Comparison of ENCODE assay signal across 9 cellular contexts in genomic region chr19:15836345-15836594, GRCh38. TPM values are rescaled to one million over a fixed set of nuclear protein-coding genes. Genes with fewer than 3 reads are reported as not detected.
DNase-seq lines count a peak whose midpoint lies in the region; ATAC-seq, FAIRE-seq and TF ChIP-seq lines count a peak whose summit lies in the region.
"Had no signal": no experiment of that assay in that cellular context is flagged by ENCODE, and none has a peak within 500 bp of the region (broad histone marks: within the 10 kb centered on the region; RNA-seq: fewer than 3 reads in every experiment).

No MANE protein-coding gene starts in this region.

- H3K27ac ChIP-seq in HUES6 (ENCODE audit: low read depth, low read length) = peak overlapping the region; percentile 98
- peak overlapping the region; percentile 99 for H3K27ac ChIP-seq in K562 (ENCODE audit: extremely low read depth, low read depth, low read length)

- H3K9me3 ChIP-seq in HUES6 (ENCODE audit: control insufficient read depth, insufficient read depth, low read depth, low read length) (no peaks in the 10 kb centered on the region; the same call in 1 of the 2 replicates), K562 (replicated peaks; ENCODE audit: control insufficient read depth, insufficient read depth, low read depth, low read length) (no peaks in the 10 kb centered on the region)

- no peaks in the 10 kb centered on the region for H4K20me1 ChIP-seq in K562 (replicated peaks; ENCODE audit: control insufficient read depth, insufficient read depth, low read length)

- H3K4me2 ChIP-seq in K562 (ENCODE audit: insufficient read depth, low read length) = peak overlapping the region; percentile 87

- H2AFZ ChIP-seq in K562 (ENCODE audit: low read depth, low read length) = peak overlapping the region; percentile 78

- H3K36me3 ChIP-seq in HUES6 (ENCODE audit: control insufficient read depth, insufficient read depth, low read length) (no peaks in the 10 kb centered on the region), K562 (ENCODE audit: control insufficient read depth, insufficient read depth, low read length) (peaks cover 50% of the 10 kb centered on the region)

- 0% methylated on average over 13 of the region's 18 CpGs for WGBS in K562 (ENCODE audit: insufficient coverage, low coverage, missing lambda C conversion rate)

- POLR2A ChIA-PET in K562 (lab: Yijun Ruan, JAX) = interaction anchor here (0.6 to 3.9 kb wide), 13 partner anchors 8 to 1052 kb away, joined by 3 to 22 read pairs (median 3); partner anchors contain the start of genes CYP4F2 and F2RL3

- no TSS peak for BruUV-seq in K562 (replicated peaks; lab: Mats Ljungman, UMichigan)

- in situ Hi-C loops in K562 (cut with MboI) = no loop called here

- peaks cover 3% of the 10 kb centered on the region for H3K9me1 ChIP-seq in K562 (ENCODE audit: control insufficient read depth, insufficient read depth, low read length)

- H3K9ac ChIP-seq in HUES6 (ENCODE audit: low read length) = peak overlapping the region; percentile 95
- peak overlapping the region; percentile 95 to 96 for H3K9ac ChIP-seq in K562 (ENCODE audit: insufficient read depth in 1 of 2, low read depth in 2 of 2, low read length in 2 of 2)

- H3K4me3 ChIP-seq in HUES6 (ENCODE audit: low read depth, low read length) = peak overlapping the region; percentile 74
- H3K4me3 ChIP-seq in K562 = peak overlapping the region; percentile 66

- TF ChIP-seq CTCF in K562 (IDR thresholded peaks at IDR 0.05 in 2 of 3, conservative IDR thresholded peaks at IDR 0.05 in 1 of 3; ENCODE audit: insufficient read depth in 2 of 3, low read depth in 1 of 3, low read length in 3 of 3) = no peak

- peaks cover 14% of the 10 kb centered on the region; the same call in 1 of the 2 replicates for H3K27me3 ChIP-seq in HUES6 (ENCODE audit: control insufficient read depth, insufficient read depth, low read length)
- H3K27me3 ChIP-seq in K562 (ENCODE audit: control insufficient read depth in 2 of 2, insufficient read depth in 2 of 2, low read length in 2 of 2) = no peaks in the 10 kb centered on the region

- no peak for TF ChIP-seq EP300 in K562 (IDR thresholded peaks at IDR 0.05; ENCODE audit: low read length)

- intact Hi-C loops in K562 (cut with micrococcal nuclease) = no loop called here

- peaks cover 16% of the 10 kb centered on the region for H3K4me1 ChIP-seq in HUES6 (ENCODE audit: control insufficient read depth, insufficient read depth, low read length)
- peaks cover 25 to 58% of the 10 kb centered on the region in 2 experiments for H3K4me1 ChIP-seq in K562 (replicated peaks in 1 of 2; ENCODE audit: control insufficient read depth in 2 of 2, insufficient read depth in 2 of 2, low read length in 2 of 2)

- H3K79me2 ChIP-seq in K562 (ENCODE audit: control insufficient read depth, insufficient read depth, low read length) = peaks cover 48% of the 10 kb centered on the region

- peak; percentile 1 for DNase-seq in GM04504 (ENCODE audit: low read depth)
- no peak for DNase-seq in K562 (ENCODE audit: extremely low read depth in 1 of 4, low spot score in 3 of 4)
- peak; percentile 33 for DNase-seq in midbrain (lab: John Stamatoyannopoulos, UW)
- DNase-seq in GOT3 (lab: John Stamatoyannopoulos, UW) = no peak
- DNase-seq in RKO (ENCODE audit: low spot score) = no peak

- TF ChIP-seq RAD21 in K562 (CRISPR knock-in tag; conservative IDR thresholded peaks at IDR 0.05 in 1 of 2, IDR thresholded peaks at IDR 0.05 in 1 of 2) = no peak

- TF ChIP-seq POLR2A in K562 (conservative IDR thresholded peaks at IDR 0.05) = peak; percentile 60

- CTCF ChIA-PET in K562 (lab: Yijun Ruan, JAX; ENCODE audit: low intra/inter-chr PET ratio) = no interaction called here

- FAIRE-seq in K562 (lab: Jason Lieb, UNC) = no peak

- ATAC-seq in K562 (no peak), HG02798 (IDR thresholded peaks at IDR 0.05; ENCODE audit: poor library complexity, unreplicated experiment) (no peak), HG03469 (IDR thresholded peaks at IDR 0.05; ENCODE audit: unreplicated experiment) (no peak)

TF ChIP-seq in K562, 482 proteins besides CTCF, POLR2A, EP300 and RAD21 (continues in another document):
- TF ChIP-seq L3MBTL2 (IDR thresholded peaks at IDR 0.05) (0 out of 2 replicates have a peak, but pooled peaks have one; percentile 31), RBM14 (IDR thresholded peaks at IDR 0.05; ENCODE audit: borderline replicate concordance, insufficient read depth, low read depth, low read length) (no peak), GATAD2A (IDR thresholded peaks at IDR 0.05) (no peak), CAMTA2 (CRISPR knock-in tag; conservative IDR thresholded peaks at IDR 0.05) (peak; percentile 91), ZNF778 (CRISPR knock-in tag; IDR thresholded peaks at IDR 0.05) (no peak), HMG20B (CRISPR knock-in tag; IDR thresholded peaks at IDR 0.05) (no peak)
- TF ChIP-seq, protein P1, sequence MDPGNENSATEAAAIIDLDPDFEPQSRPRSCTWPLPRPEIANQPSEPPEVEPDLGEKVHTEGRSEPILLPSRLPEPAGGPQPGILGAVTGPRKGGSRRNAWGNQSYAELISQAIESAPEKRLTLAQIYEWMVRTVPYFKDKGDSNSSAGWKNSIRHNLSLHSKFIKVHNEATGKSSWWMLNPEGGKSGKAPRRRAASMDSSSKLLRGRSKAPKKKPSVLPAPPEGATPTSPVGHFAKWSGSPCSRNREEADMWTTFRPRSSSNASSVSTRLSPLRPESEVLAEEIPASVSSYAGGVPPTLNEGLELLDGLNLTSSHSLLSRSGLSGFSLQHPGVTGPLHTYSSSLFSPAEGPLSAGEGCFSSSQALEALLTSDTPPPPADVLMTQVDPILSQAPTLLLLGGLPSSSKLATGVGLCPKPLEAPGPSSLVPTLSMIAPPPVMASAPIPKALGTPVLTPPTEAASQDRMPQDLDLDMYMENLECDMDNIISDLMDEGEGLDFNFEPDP (CRISPR knock-in tag; IDR thresholded peaks at IDR 0.05) = no peak
- TF ChIP-seq, protein P2, sequence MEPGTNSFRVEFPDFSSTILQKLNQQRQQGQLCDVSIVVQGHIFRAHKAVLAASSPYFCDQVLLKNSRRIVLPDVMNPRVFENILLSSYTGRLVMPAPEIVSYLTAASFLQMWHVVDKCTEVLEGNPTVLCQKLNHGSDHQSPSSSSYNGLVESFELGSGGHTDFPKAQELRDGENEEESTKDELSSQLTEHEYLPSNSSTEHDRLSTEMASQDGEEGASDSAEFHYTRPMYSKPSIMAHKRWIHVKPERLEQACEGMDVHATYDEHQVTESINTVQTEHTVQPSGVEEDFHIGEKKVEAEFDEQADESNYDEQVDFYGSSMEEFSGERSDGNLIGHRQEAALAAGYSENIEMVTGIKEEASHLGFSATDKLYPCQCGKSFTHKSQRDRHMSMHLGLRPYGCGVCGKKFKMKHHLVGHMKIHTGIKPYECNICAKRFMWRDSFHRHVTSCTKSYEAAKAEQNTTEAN (CRISPR knock-in tag; IDR thresholded peaks at IDR 0.05) = no peak
- TF ChIP-seq, protein P3, sequence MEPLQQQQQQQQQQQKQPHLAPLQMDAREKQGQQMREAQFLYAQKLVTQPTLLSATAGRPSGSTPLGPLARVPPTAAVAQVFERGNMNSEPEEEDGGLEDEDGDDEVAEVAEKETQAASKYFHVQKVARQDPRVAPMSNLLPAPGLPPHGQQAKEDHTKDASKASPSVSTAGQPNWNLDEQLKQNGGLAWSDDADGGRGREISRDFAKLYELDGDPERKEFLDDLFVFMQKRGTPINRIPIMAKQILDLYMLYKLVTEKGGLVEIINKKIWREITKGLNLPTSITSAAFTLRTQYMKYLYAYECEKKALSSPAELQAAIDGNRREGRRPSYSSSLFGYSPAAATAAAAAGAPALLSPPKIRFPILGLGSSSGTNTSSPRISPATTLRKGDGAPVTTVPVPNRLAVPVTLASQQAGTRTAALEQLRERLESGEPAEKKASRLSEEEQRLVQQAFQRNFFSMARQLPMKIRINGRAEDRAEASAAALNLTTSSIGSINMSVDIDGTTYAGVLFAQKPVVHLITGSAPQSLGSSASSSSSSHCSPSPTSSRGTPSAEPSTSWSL (CRISPR knock-in tag; IDR thresholded peaks at IDR 0.05; ENCODE audit: borderline replicate concordance) = no peak

RNA-seq across cellular contexts. Expression of gene OR10H1, which starts 20.8 kb away (rescaled TPM):
- total RNA-seq in K562 (2011; cell fraction: chromatin; rRNA removed; ENCODE audit: low replicate concordance) = not detected in 2 replicates
- total RNA-seq in K562 (2011; cell fraction: nucleolus; rRNA removed) = not detected in 2 replicates
- not detected in 2 replicates for total RNA-seq in K562 (2011; cell fraction: nucleoplasm; rRNA removed)
- total RNA-seq in K562 (2014; rRNA removed) (not detected in 2 replicates), K562 (2014; rRNA removed; fragmentation: Illumina TruSeq; extraction: Trizol) (not detected in 2 replicates), K562 (2015; rRNA removed; fragmentation: Illumina TruSeq; extraction: Trizol) (not detected in 2 replicates), K562 (2021) (not detected in 2 replicates)
- polyA plus RNA-seq in K562 (2011; rRNA removed) (not detected in 2 replicates), K562 (2014; fragmentation: Illumina TruSeq; extraction: Trizol) (not detected in 2 replicates), K562 (2014; fragmentation: Nextera tagmentation; extraction: Ambion mirVana) (not detected), K562 (2014; rRNA removed) (not detected in 2 replicates)
- polyA plus RNA-seq in K562 (2011; cell fraction: cytosol; rRNA removed) = not detected in 2 replicates
- polyA plus RNA-seq in K562 (2011; cell fraction: nucleus; rRNA removed) = not detected in 2 replicates
- not detected in 2 replicates for polyA plus RNA-seq in K562 (2012)
- not detected in 2 replicates for polyA minus RNA-seq in K562 (2011; rRNA and poly(A)+ RNA removed)
- not detected in 2 replicates for polyA minus RNA-seq in K562 (2011; cell fraction: cytosol; rRNA and poly(A)+ RNA removed)
- polyA minus RNA-seq in K562 (2011; cell fraction: nucleus; rRNA and poly(A)+ RNA removed) = not detected in 2 replicates
- total RNA-seq: pulmonary artery endothelial cell had no signal

RNA-seq across cellular contexts. Expression of gene OR10H5, which starts 48.8 kb away (rescaled TPM):
- not detected in 2 replicates for total RNA-seq in K562 (2011; cell fraction: chromatin; rRNA removed; ENCODE audit: low replicate concordance)
- total RNA-seq in K562 (2011; cell fraction: nucleolus; rRNA removed) = not detected in 2 replicates
- total RNA-seq in K562 (2011; cell fraction: nucleoplasm; rRNA removed) = not detected in 2 replicates
- total RNA-seq in K562 (2014; rRNA removed) (not detected in 2 replicates), K562 (2014; rRNA removed; fragmentation: Illumina TruSeq; extraction: Trizol) (not detected in 2 replicates), K562 (2015; rRNA removed; fragmentation: Illumina TruSeq; extraction: Trizol) (not detected in 2 replicates), K562 (2021) (not detected in 2 replicates)
- polyA plus RNA-seq in K562 (2011; rRNA removed) (not detected in 2 replicates), K562 (2014; fragmentation: Illumina TruSeq; extraction: Trizol) (not detected in 2 replicates), K562 (2014; fragmentation: Nextera tagmentation; extraction: Ambion mirVana) (not detected), K562 (2014; rRNA removed) (not detected in 2 replicates)
- polyA plus RNA-seq in K562 (2011; cell fraction: cytosol; rRNA removed) = not detected in 2 replicates
- not detected in 2 replicates for polyA plus RNA-seq in K562 (2011; cell fraction: nucleus; rRNA removed)
- 0.01 TPM in 2 replicates for polyA plus RNA-seq in K562 (2012)
- polyA minus RNA-seq in K562 (2011; rRNA and poly(A)+ RNA removed) = not detected in 2 replicates
- not detected in 2 replicates for polyA minus RNA-seq in K562 (2011; cell fraction: cytosol; rRNA and poly(A)+ RNA removed)
- polyA minus RNA-seq in K562 (2011; cell fraction: nucleus; rRNA and poly(A)+ RNA removed) = not detected in 2 replicates
- total RNA-seq: pulmonary artery endothelial cell had no signal

Comparison
In these comparisons a context has a peak if more than half of its experiments do, and no peak if none do; other contexts are left out.
1. DNase-seq: peak in GM04504 (single experiment) and midbrain (single experiment); none in K562 (0 of 4), GOT3 (single experiment) and RKO (single experiment).